ENCODE assay signal across 8 cellular contexts in genomic region chrX:150898343-150899190, GRCh38. TPM values are rescaled to one million over a fixed set of nuclear protein-coding genes. Genes with fewer than 3 reads are reported as not detected.
DNase-seq lines count a peak whose midpoint lies in the region; ATAC-seq and TF ChIP-seq lines count a peak whose summit lies in the region.

Gene CD99L2, minus strand, starts transcription at chrX:150898668. Its CDS starts 80 bp downstream, at chrX:150898588.

- no peaks in the 10 kb centered on the region for H3K79me2 ChIP-seq in trophoblast cell (ENCODE audit: control insufficient read depth, insufficient read depth, low read length, poor library complexity)

- H3K4ac ChIP-seq in trophoblast cell (ENCODE audit: low read depth, low read length), result no peak within 1 kb of the TSS

- no peak within 1 kb of the TSS for H3K23ac ChIP-seq in trophoblast cell (ENCODE audit: low read length)

- intact Hi-C loops in tibial artery (cut with DNase I; ENCODE audit: low total_unique reads), result no loop called here

- H3K4me1 Mint-ChIP-seq in T-cell, result peaks cover 0 to 13% (median 10%) of the 10 kb centered on the region in 3 donors

- POLR2A ChIA-PET in T-cell (lab: Charles Lee), result interaction anchor here in 1 of 2 donors (0.7 kb wide), 1 partner anchor 312 kb away, joined by 3 read pairs; no protein-coding TSS in a partner anchor

- H3K36me3 Mint-ChIP-seq in T-cell, result no peaks in the 10 kb centered on the region

- TF ChIP-seq CTCF in GM12875 (IDR thresholded peaks at IDR 0.05; ENCODE audit: borderline replicate concordance, insufficient read depth, low read depth, low read length) (no peak), cardiac muscle cell (IDR thresholded peaks at IDR 0.05; ENCODE audit: low read depth, low read length) (no peak), tibial artery (IDR thresholded peaks at IDR 0.05) (no peak)

- H3K4me3 Mint-ChIP-seq in T-cell, result peak within 1 kb of the TSS; percentile 80 to 90 (median 82)

- peak; percentile 92 for ATAC-seq in HG02759 (IDR thresholded peaks at IDR 0.05; ENCODE audit: unreplicated experiment)
- peak; percentile 93 to 96 (median 94) for ATAC-seq in T-cell (replicated peaks in 1 of 4)

- H3K27me3 ChIP-seq in adipocyte (replicated peaks; ENCODE audit: control insufficient read depth, insufficient read depth, low read length) (peaks cover 9% of the 10 kb centered on the region), cardiac muscle cell (no peaks in the 10 kb centered on the region), trophoblast cell (ENCODE audit: insufficient read depth, low read length) (no peaks in the 10 kb centered on the region), tibial artery (no peaks in the 10 kb centered on the region)

- H3K27ac ChIP-seq in cardiac muscle cell (peak within 1 kb of the TSS; percentile 84), trophoblast cell (ENCODE audit: low read depth, low read length) (peak within 1 kb of the TSS; percentile 7), tibial artery (peak within 1 kb of the TSS; percentile 81 to 85)

- H3K9me3 Mint-ChIP-seq in T-cell, result no peaks in the 10 kb centered on the region

- H2BK12ac ChIP-seq in trophoblast cell (ENCODE audit: low read length), result no peak within 1 kb of the TSS

- H3K4me3 ChIP-seq in GM12875 (ENCODE audit: low read depth, low read length), result peak within 1 kb of the TSS; percentile 76
- peak within 1 kb of the TSS; percentile 81 for H3K4me3 ChIP-seq in adipocyte (ENCODE audit: low read length)
- peak within 1 kb of the TSS; percentile 77 for H3K4me3 ChIP-seq in cardiac muscle cell
- peak within 1 kb of the TSS; percentile 79 for H3K4me3 ChIP-seq in trophoblast cell (ENCODE audit: low read depth, low read length)
- peak within 1 kb of the TSS; percentile 71 to 76 for H3K4me3 ChIP-seq in tibial artery

- peaks cover 2% of the 10 kb centered on the region for H3K79me1 ChIP-seq in trophoblast cell (ENCODE audit: low read length)

- H3K4me2 ChIP-seq in trophoblast cell (ENCODE audit: low read length), result peak within 1 kb of the TSS; percentile 94

- peak within 1 kb of the TSS; percentile 26 for H4K91ac ChIP-seq in trophoblast cell (ENCODE audit: low read depth, low read length)

- DNase-seq in NCI-H1417 (lab: John Stamatoyannopoulos, UW) (peak; percentile 88 to 98 (median 89)), T-cell (peak; percentile 78 to 91 (median 86)), adipocyte (ENCODE audit: low read depth) (peak; percentile 92), cardiac muscle cell (ENCODE audit: low read depth in 1 of 2, low spot score in 1 of 2) (peak; percentile 89), trophoblast cell (peak; percentile 84 to 87), tibial artery (peak; percentile 83 to 93)

- WGBS in trophoblast cell (ENCODE audit: extremely low coverage, insufficient coverage, insufficient read length), result no CpG with 5 or more reads among the region's 95 CpGs

- no peak within 1 kb of the TSS for H2BK120ac ChIP-seq in trophoblast cell (ENCODE audit: insufficient read depth, low read length, poor library complexity)

- H3K9ac ChIP-seq in adipocyte (ENCODE audit: low read length) (peak within 1 kb of the TSS; percentile 82), trophoblast cell (ENCODE audit: low read length) (peak within 1 kb of the TSS; percentile 85)

- CTCF ChIA-PET in T-cell (lab: Charles Lee), result no interaction called here

- H3K18ac ChIP-seq in trophoblast cell (ENCODE audit: low read length), result peak within 1 kb of the TSS; percentile 40

- H3K27ac Mint-ChIP-seq in T-cell, result peak within 1 kb of the TSS; percentile 43 to 50

- H2AK5ac ChIP-seq in trophoblast cell (ENCODE audit: low read length), result no peak within 1 kb of the TSS

- peak within 1 kb of the TSS; percentile 55 for H3K14ac ChIP-seq in trophoblast cell (ENCODE audit: low read length)

- no peaks in the 10 kb centered on the region for H3K36me3 ChIP-seq in adipocyte (ENCODE audit: control insufficient read depth, insufficient read depth, low read length, severe bottlenecking)
- H3K36me3 ChIP-seq in cardiac muscle cell, result no peaks in the 10 kb centered on the region
- no peaks in the 10 kb centered on the region for H3K36me3 ChIP-seq in trophoblast cell (ENCODE audit: control insufficient read depth in 1 of 2, insufficient read depth in 2 of 2, low read length in 2 of 2)
- no peaks in the 10 kb centered on the region for H3K36me3 ChIP-seq in tibial artery

- peaks cover 4 to 11% of the 10 kb centered on the region in 2 donors for H3K27me3 Mint-ChIP-seq in T-cell

- no peaks in the 10 kb centered on the region for H3K4me1 ChIP-seq in adipocyte (ENCODE audit: control insufficient read depth, insufficient read depth, low read length)
- no peaks in the 10 kb centered on the region for H3K4me1 ChIP-seq in cardiac muscle cell (ENCODE audit: low read depth)
- no peaks in the 10 kb centered on the region for H3K4me1 ChIP-seq in trophoblast cell (ENCODE audit: control insufficient read depth in 1 of 2, insufficient read depth in 2 of 2, low read length in 2 of 2)
- peaks cover 0 to 4% (median 3%) of the 10 kb centered on the region in 4 donors for H3K4me1 ChIP-seq in tibial artery

- H3K9me3 ChIP-seq in adipocyte (ENCODE audit: control insufficient read depth, low read length) (no peaks in the 10 kb centered on the region), cardiac muscle cell (ENCODE audit: low read depth) (no peaks in the 10 kb centered on the region), trophoblast cell (ENCODE audit: insufficient read depth, low read depth, low read length) (no peaks in the 10 kb centered on the region), tibial artery (no peaks in the 10 kb centered on the region)

- H4K12ac ChIP-seq in trophoblast cell (ENCODE audit: low read depth, low read length), result peak within 1 kb of the TSS; percentile 4

- peak within 1 kb of the TSS; percentile 54 for H2AFZ ChIP-seq in trophoblast cell (ENCODE audit: insufficient read depth, low read length, poor library complexity)

- peak within 1 kb of the TSS; percentile 1 for H2BK5ac ChIP-seq in trophoblast cell (ENCODE audit: low read depth, low read length, poor library complexity)

- H4K8ac ChIP-seq in trophoblast cell (ENCODE audit: low read depth, low read length), result peak within 1 kb of the TSS; percentile 70

RNA-seq across cellular contexts. Expression of gene CD99L2, which starts in this region (rescaled TPM):
- total RNA-seq in T-cell (10 to 100 TPM; 11.1 to 20.0 (median 18.3) TPM), cardiac muscle cell (49.9 and 53.5 TPM in 2 replicates)
- polyA plus RNA-seq in cardiac muscle cell, result 43.0 and 44.7 TPM in 2 replicates
- 4.9 and 5.1 TPM in 2 replicates for polyA plus RNA-seq in trophoblast cell (2013)

Comparison
In these comparisons a context has a peak if more than half of its experiments do, and no peak if none do; other contexts are left out.
1. Peak in every context shown above with its lines: DNase-seq, ATAC-seq, H3K4me3 ChIP-seq and H3K27ac ChIP-seq.
2. H3K27ac ChIP-seq: peak in every context shown above with its lines; median percentile 84 in cardiac muscle cell; 83 in tibial artery; 7 in trophoblast cell.